In the genomic region with DNA sequence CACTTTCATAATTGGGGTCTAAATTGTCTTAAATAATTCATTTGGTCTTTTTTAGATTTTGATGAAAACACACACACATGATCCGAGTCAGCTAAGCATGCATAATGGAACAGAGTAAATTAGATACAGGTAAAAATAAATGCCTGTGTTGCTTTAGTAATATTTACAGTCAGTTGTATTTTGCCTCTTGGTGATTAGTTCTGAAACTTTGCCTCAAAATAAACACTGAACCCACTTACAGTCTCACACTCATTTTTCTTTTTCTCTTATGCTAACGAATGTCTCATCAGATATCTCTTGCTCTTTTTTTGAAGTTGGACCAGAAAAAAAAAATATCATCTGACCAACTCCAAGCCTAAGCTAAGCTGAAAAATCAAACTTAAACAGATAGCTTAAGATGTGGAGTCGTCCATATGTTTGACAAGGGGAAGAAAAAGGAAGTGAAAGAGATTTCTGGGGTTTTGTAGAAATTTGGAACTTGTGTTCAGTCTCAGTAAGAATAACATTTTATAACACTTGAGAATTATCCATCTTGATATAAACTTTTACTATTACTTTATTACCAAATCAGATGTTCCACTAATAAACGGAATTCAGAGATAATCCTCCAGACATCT, we compare ENCODE assay signal across 1 cellular context.
TF ChIP-seq lines count a peak whose summit lies in the region.

No MANE protein-coding gene starts in this region.

TF ChIP-seq in GM12878, 131 proteins besides CTCF, POLR2A, EP300 and RAD21 (continued from another document):
- TF ChIP-seq SP1 (IDR thresholded peaks at IDR 0.05; ENCODE audit: low read depth, low read length) (no peak), NFXL1 (IDR thresholded peaks at IDR 0.05; ENCODE audit: borderline replicate concordance) (no peak), SMAD1 (IDR thresholded peaks at IDR 0.05; ENCODE audit: low read depth, partially characterized antibody) (no peak), FOS (IDR thresholded peaks at IDR 0.05; ENCODE audit: borderline replicate concordance, extremely low read depth, insufficient read length) (no peak), JUND (IDR thresholded peaks at IDR 0.05; ENCODE audit: low read depth, low read length) (no peak), SPI1 (IDR thresholded peaks at IDR 0.05; ENCODE audit: borderline replicate concordance, insufficient read depth, low read depth, low read length) (peak; percentile 88), CBFB (IDR thresholded peaks at IDR 0.05; ENCODE audit: low read depth) (no peak), BHLHE40 (IDR thresholded peaks at IDR 0.05; ENCODE audit: borderline replicate concordance in 1 of 2, low read depth in 2 of 2, low read length in 1 of 2) (no peak)
- TF ChIP-seq, protein P1, sequence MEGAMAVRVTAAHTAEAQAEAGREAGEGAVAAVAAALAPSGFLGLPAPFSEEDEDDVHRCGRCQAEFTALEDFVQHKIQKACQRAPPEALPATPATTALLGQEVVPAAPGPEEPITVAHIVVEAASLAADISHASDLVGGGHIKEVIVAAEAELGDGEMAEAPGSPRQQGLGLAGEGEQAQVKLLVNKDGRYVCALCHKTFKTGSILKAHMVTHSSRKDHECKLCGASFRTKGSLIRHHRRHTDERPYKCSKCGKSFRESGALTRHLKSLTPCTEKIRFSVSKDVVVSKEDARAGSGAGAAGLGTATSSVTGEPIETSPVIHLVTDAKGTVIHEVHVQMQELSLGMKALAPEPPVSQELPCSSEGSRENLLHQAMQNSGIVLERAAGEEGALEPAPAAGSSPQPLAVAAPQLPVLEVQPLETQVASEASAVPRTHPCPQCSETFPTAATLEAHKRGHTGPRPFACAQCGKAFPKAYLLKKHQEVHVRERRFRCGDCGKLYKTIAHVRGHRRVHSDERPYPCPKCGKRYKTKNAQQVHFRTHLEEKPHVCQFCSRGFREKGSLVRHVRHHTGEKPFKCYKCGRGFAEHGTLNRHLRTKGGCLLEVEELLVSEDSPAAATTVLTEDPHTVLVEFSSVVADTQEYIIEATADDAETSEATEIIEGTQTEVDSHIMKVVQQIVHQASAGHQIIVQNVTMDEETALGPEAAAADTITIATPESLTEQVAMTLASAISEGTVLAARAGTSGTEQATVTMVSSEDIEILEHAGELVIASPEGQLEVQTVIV (IDR thresholded peaks at IDR 0.05; ENCODE audit: borderline replicate concordance, partially characterized antibody), result no peak
- TF ChIP-seq, protein P2, sequence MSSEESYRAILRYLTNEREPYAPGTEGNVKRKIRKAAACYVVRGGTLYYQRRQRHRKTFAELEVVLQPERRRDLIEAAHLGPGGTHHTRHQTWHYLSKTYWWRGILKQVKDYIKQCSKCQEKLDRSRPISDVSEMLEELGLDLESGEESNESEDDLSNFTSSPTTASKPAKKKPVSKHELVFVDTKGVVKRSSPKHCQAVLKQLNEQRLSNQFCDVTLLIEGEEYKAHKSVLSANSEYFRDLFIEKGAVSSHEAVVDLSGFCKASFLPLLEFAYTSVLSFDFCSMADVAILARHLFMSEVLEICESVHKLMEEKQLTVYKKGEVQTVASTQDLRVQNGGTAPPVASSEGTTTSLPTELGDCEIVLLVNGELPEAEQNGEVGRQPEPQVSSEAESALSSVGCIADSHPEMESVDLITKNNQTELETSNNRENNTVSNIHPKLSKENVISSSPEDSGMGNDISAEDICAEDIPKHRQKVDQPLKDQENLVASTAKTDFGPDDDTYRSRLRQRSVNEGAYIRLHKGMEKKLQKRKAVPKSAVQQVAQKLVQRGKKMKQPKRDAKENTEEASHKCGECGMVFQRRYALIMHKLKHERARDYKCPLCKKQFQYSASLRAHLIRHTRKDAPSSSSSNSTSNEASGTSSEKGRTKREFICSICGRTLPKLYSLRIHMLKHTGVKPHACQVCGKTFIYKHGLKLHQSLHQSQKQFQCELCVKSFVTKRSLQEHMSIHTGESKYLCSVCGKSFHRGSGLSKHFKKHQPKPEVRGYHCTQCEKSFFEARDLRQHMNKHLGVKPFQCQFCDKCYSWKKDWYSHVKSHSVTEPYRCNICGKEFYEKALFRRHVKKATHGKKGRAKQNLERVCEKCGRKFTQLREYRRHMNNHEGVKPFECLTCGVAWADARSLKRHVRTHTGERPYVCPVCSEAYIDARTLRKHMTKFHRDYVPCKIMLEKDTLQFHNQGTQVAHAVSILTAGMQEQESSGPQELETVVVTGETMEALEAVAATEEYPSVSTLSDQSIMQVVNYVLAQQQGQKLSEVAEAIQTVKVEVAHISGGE (CRISPR knock-in tag; IDR thresholded peaks at IDR 0.05), result no peak
